ENCODE assay signal across 17 cellular contexts in genomic region chrX:133177202-133177601, GRCh38.
DNase-seq lines count a peak whose midpoint lies in the region; ATAC-seq and TF ChIP-seq lines count a peak whose summit lies in the region.
"Had no signal": no experiment of that assay in that cellular context is flagged by ENCODE, and none has a peak within 500 bp of the region (broad histone marks: within the 10 kb centered on the region; RNA-seq: fewer than 3 reads in every experiment).

No MANE protein-coding gene starts in this region.

- H3K4me2 ChIP-seq in MM.1S (ENCODE audit: low read depth, low read length): no peak overlapping the region

- no peaks in the 10 kb centered on the region for H3K79me2 ChIP-seq in MM.1S (ENCODE audit: low read length)

- H3K4me3 ChIP-seq in MM.1S (ENCODE audit: low read length): no peak overlapping the region
- H3K4me3 ChIP-seq: GM23248 had no signal

- H3K36me3 ChIP-seq in MM.1S (replicated peaks; ENCODE audit: insufficient read depth, low read length): no peaks in the 10 kb centered on the region

- no peaks in the 10 kb centered on the region for H4K20me1 ChIP-seq in MM.1S (ENCODE audit: insufficient read depth, low read length)

- no peaks in the 10 kb centered on the region for H3K9me3 ChIP-seq in MM.1S (replicated peaks; ENCODE audit: insufficient read depth, low read length)
- H3K9me3 ChIP-seq: Caco-2 had no signal

- in situ Hi-C loops in GM13976 (cut with MboI; ENCODE audit: low sequenced_read_pairs, unreplicated experiment): no loop called here

- no peak for ATAC-seq in activated CD4-positive, CD25-positive, alpha-beta regulatory T cell treated with anti-CD3 and anti-CD28 coated beads, Interleukin-2, amount 50 U/mL, for 24 hours
- ATAC-seq: HCT116 had no signal

- H3K9ac ChIP-seq in MM.1S (ENCODE audit: low read length): no peak overlapping the region
- H3K9ac ChIP-seq: GM23248 had no signal

- H2AFZ ChIP-seq in MM.1S (ENCODE audit: low read length): no peak overlapping the region
- H2AFZ ChIP-seq: GM23248 had no signal

- H3K4me1 ChIP-seq in MM.1S (ENCODE audit: low read length): no peaks in the 10 kb centered on the region
- H3K4me1 ChIP-seq: Caco-2 had no signal

- H3K27ac ChIP-seq in MM.1S (ENCODE audit: low read length): no peak overlapping the region
- H3K27ac ChIP-seq: GM23248 had no signal

- DNase-seq in NCI-H510A treated with DMSO at 0.1 percent for 48 hours (lab: John Stamatoyannopoulos, UW): peak; percentile 1
- DNase-seq in NCI-H510A (lab: John Stamatoyannopoulos, UW): no peak
- DNase-seq in MM.1S: peak; percentile 8
- peak; percentile 17 for DNase-seq in NCI-H748 treated with DMSO at 0.1 percent for 48 hours (lab: John Stamatoyannopoulos, UW)
- no peak for DNase-seq in amniotic stem cell (lab: John Stamatoyannopoulos, UW)
- no peak for DNase-seq in GM13976 (ENCODE audit: low spot score)
- DNase-seq: C1 segment of cervical spinal cord; Caco-2; CD4-positive, alpha-beta memory T cell; DMS153; DMS79 treated with DMSO at 0.1 percent for 48 hours; GF-D8; GM23248; H7; HFFc6 had no signal

- H3K9me2 ChIP-seq in MM.1S (replicated peaks; ENCODE audit: insufficient read depth, low read length): no peaks in the 10 kb centered on the region

- TF ChIP-seq CTCF in MM.1S (IDR thresholded peaks at IDR 0.05; ENCODE audit: low read length) (no peak), GM13976 (IDR thresholded peaks at IDR 0.05; ENCODE audit: borderline replicate concordance, control extremely low read depth, extremely low read depth, insufficient read depth, missing control alignments) (no peak)

- H3K27me3 ChIP-seq in MM.1S (replicated peaks; ENCODE audit: insufficient read depth, low read length): no peaks in the 10 kb centered on the region

- no peaks in the 10 kb centered on the region for H3F3A ChIP-seq in MM.1S (ENCODE audit: insufficient read depth, low read length)

Comparison
In these comparisons a context has a peak if more than half of its experiments do, and no peak if none do; other contexts are left out.
1. DNase-seq: peak in NCI-H510A treated with DMSO at 0.1 percent for 48 hours (single experiment), MM.1S (single experiment) and NCI-H748 treated with DMSO at 0.1 percent for 48 hours (single experiment); none in NCI-H510A (single experiment), amniotic stem cell (single experiment) and GM13976 (single experiment).